ENCODE assay signal across 1 cellular context in genomic region chr9:98848450-98849149, GRCh38.
TF ChIP-seq lines count a peak whose summit lies in the region.

No MANE protein-coding gene starts in this region.

TF ChIP-seq in H1, 55 proteins besides CTCF, POLR2A, EP300 and RAD21 (continued from another document):
- TF ChIP-seq CBX5 (IDR thresholded peaks at IDR 0.05; ENCODE audit: low read depth, low read length) (no peak), MAX (IDR thresholded peaks at IDR 0.05) (peak; percentile 57), KDM1A (IDR thresholded peaks at IDR 0.05; ENCODE audit: borderline replicate concordance, low read length) (no peak), PHF8 (conservative IDR thresholded peaks at IDR 0.05; ENCODE audit: low read depth, low read length) (no peak), RNF2 (IDR thresholded peaks at IDR 0.05; ENCODE audit: borderline replicate concordance, low read depth, low read length, missing control alignments, poor library complexity, severe bottlenecking) (no peak), SIN3A (conservative IDR thresholded peaks at IDR 0.05 in 1 of 2, IDR thresholded peaks at IDR 0.05 in 1 of 2; ENCODE audit: low read depth in 1 of 2, low read length in 2 of 2) (no peak), FOSL1 (IDR thresholded peaks at IDR 0.05; ENCODE audit: insufficient read depth, low read depth, low read length) (no peak), TAF1 (IDR thresholded peaks at IDR 0.05; ENCODE audit: low read depth, low read length) (no peak), CREB1 (IDR thresholded peaks at IDR 0.05) (0 out of 2 replicates have a peak, but pooled peaks have one; percentile 50)
